In the genomic region with DNA sequence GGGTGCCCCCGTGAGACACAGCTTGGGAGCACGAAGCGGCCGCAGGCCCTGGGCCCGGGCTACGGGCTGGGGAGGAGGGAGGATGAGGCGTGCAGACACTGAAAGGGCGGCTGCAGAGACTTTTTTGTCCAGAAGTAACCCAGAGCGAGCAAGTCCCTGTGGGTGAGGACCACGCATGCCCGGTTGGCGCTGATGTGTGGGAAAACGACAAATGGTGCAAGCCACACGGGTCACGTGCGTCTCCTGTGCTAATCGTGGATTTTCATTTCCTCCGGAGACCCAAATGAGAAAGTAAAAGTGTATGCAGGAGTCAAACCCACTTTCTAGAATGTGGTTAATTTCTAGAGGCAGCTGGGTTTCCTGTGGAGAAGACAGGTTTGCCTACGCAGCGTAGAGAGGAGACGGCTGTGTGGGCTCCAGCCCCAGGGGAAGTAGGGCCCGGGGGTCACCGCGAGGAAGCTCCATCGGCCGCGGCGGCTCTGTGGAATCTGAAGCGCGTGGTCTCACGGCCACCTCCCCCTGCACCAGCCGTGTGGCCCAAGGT, we compare ENCODE assay signal across 8 cellular contexts. TPM values are rescaled to one million over a fixed set of nuclear protein-coding genes. Genes with fewer than 3 reads are reported as not detected.
A peak's percentile ranks its signal among the peaks of the same experiment; 100 is the strongest.
DNase-seq lines count a peak whose midpoint lies in the region; ATAC-seq lines count a peak whose summit lies in the region.

No MANE protein-coding gene starts in this region.

- no peak overlapping the region for H3K27ac ChIP-seq in caudate nucleus (ENCODE audit: low read depth, low read length)

- peaks cover 63% of the 10 kb centered on the region for H3K27me3 Mint-ChIP-seq in activated CD4-positive, alpha-beta memory T cell treated with anti-CD3 and anti-CD28 coated beads, Interleukin-2, amount 10 ng/mL, durations not matched to agents 7 days and 5 days
- H3K27me3 Mint-ChIP-seq in immature natural killer cell (ENCODE audit: low read depth in 3 of 3), result peaks cover 17 to 51% (median 48%) of the 10 kb centered on the region in 3 donors
- H3K27me3 Mint-ChIP-seq in stimulated activated naive CD8-positive, alpha-beta T cell treated with anti-CD3 and anti-CD28 coated beads, Interleukin-15, amount 100 ng/mL, for 72 hours, result no peaks in the 10 kb centered on the region

- H3K9me3 Mint-ChIP-seq in activated CD4-positive, alpha-beta memory T cell treated with anti-CD3 and anti-CD28 coated beads, Interleukin-2, amount 10 ng/mL, durations not matched to agents 7 days and 5 days, result no peaks in the 10 kb centered on the region
- H3K9me3 Mint-ChIP-seq in immature natural killer cell, result no peaks in the 10 kb centered on the region
- peaks cover 0 to 11% of the 10 kb centered on the region in 2 donors for H3K9me3 Mint-ChIP-seq in stimulated activated naive CD8-positive, alpha-beta T cell treated with anti-CD3 and anti-CD28 coated beads, Interleukin-15, amount 100 ng/mL, for 72 hours

- CTCF ChIA-PET in activated CD4-positive, alpha-beta memory T cell treated with anti-CD3 and anti-CD28 coated beads, Interleukin-2, amount 10 ng/mL, durations not matched to agents 7 days and 5 days (lab: Charles Lee), result no interaction called here

- H3K36me3 Mint-ChIP-seq in activated CD4-positive, alpha-beta memory T cell treated with anti-CD3 and anti-CD28 coated beads, Interleukin-2, amount 10 ng/mL, durations not matched to agents 7 days and 5 days (ENCODE audit: low read depth), result no peaks in the 10 kb centered on the region
- no peaks in the 10 kb centered on the region for H3K36me3 Mint-ChIP-seq in immature natural killer cell

- POLR2A ChIA-PET in activated CD4-positive, alpha-beta memory T cell treated with anti-CD3 and anti-CD28 coated beads, Interleukin-2, amount 10 ng/mL, durations not matched to agents 7 days and 5 days (lab: Charles Lee), result interaction anchor here (1.3 to 1.8 kb wide), 2 partner anchors 15 to 469 kb away, joined by 3 to 4 read pairs; no protein-coding TSS in a partner anchor

- peak; percentile 97 for ATAC-seq in HG03196 (IDR thresholded peaks at IDR 0.05; ENCODE audit: unreplicated experiment)
- ATAC-seq in stimulated activated naive CD8-positive, alpha-beta T cell treated with anti-CD3 and anti-CD28 coated beads, Interleukin-15, amount 100 ng/mL, for 72 hours, result peak; percentile 96

- H3K4me1 Mint-ChIP-seq in activated CD4-positive, alpha-beta memory T cell treated with anti-CD3 and anti-CD28 coated beads, Interleukin-2, amount 10 ng/mL, durations not matched to agents 7 days and 5 days, result peaks cover 14% of the 10 kb centered on the region
- peaks cover 18 to 28% of the 10 kb centered on the region in 2 donors for H3K4me1 Mint-ChIP-seq in immature natural killer cell
- peaks cover 22% of the 10 kb centered on the region for H3K4me1 Mint-ChIP-seq in stimulated activated naive CD8-positive, alpha-beta T cell treated with anti-CD3 and anti-CD28 coated beads, Interleukin-15, amount 100 ng/mL, for 72 hours

- no peak overlapping the region for H3K27ac Mint-ChIP-seq in activated CD4-positive, alpha-beta memory T cell treated with anti-CD3 and anti-CD28 coated beads, Interleukin-2, amount 10 ng/mL, durations not matched to agents 7 days and 5 days
- peak overlapping the region; percentile 68 to 82 (median 78) for H3K27ac Mint-ChIP-seq in immature natural killer cell
- H3K27ac Mint-ChIP-seq in stimulated activated naive CD8-positive, alpha-beta T cell treated with anti-CD3 and anti-CD28 coated beads, Interleukin-15, amount 100 ng/mL, for 72 hours, result peak overlapping the region; percentile 63 to 83

- peak; percentile 66 for DNase-seq in GM19240 (ENCODE audit: insufficient read length, low spot score)
- peak; percentile 56 for DNase-seq in activated CD4-positive, alpha-beta memory T cell treated with anti-CD3 and anti-CD28 coated beads, Interleukin-2, amount 10 ng/mL, durations not matched to agents 7 days and 5 days
- DNase-seq in immature natural killer cell, result peak; percentile 92 to 94 (median 92)
- DNase-seq in stimulated activated naive CD8-positive, alpha-beta T cell treated with anti-CD3 and anti-CD28 coated beads, Interleukin-15, amount 100 ng/mL, for 72 hours, result peak; percentile 72 to 89
- DNase-seq in NCI-H146 (lab: John Stamatoyannopoulos, UW), result no peak
- no peak for DNase-seq in inferior parietal cortex (ENCODE audit: extremely low spot score)
- DNase-seq in caudate nucleus (lab: John Stamatoyannopoulos, UW), result no peak

- no peak overlapping the region for H3K4me3 Mint-ChIP-seq in activated CD4-positive, alpha-beta memory T cell treated with anti-CD3 and anti-CD28 coated beads, Interleukin-2, amount 10 ng/mL, durations not matched to agents 7 days and 5 days
- peak overlapping the region; percentile 60 to 83 (median 79) for H3K4me3 Mint-ChIP-seq in immature natural killer cell
- peak overlapping the region; percentile 72 to 91 for H3K4me3 Mint-ChIP-seq in stimulated activated naive CD8-positive, alpha-beta T cell treated with anti-CD3 and anti-CD28 coated beads, Interleukin-15, amount 100 ng/mL, for 72 hours

RNA-seq across cellular contexts. Expression of gene DLL1, which starts 19.0 kb away (rescaled TPM):
- under 1 TPM in 1 of 2 experiments, not detected in 1; 0.20 TPM for total RNA-seq in activated CD4-positive, alpha-beta memory T cell treated with anti-CD3 and anti-CD28 coated beads, Interleukin-2, amount 10 ng/mL, durations not matched to agents 7 days and 5 days
- polyA plus RNA-seq in immature natural killer cell, result 1 to 10 TPM in 2 of 3 donors, under 1 TPM in 1; 0.09 to 7.0 (median 2.8) TPM

RNA-seq across cellular contexts. Expression of gene FAM120B, which starts 34.7 kb away (rescaled TPM):
- 10 to 100 TPM; 23.9 to 25.0 TPM for total RNA-seq in activated CD4-positive, alpha-beta memory T cell treated with anti-CD3 and anti-CD28 coated beads, Interleukin-2, amount 10 ng/mL, durations not matched to agents 7 days and 5 days
- 10 to 100 TPM; 17.4 to 43.1 (median 26.2) TPM for polyA plus RNA-seq in immature natural killer cell

Comparison
In these comparisons a context has a peak if more than half of its experiments do, and no peak if none do; other contexts are left out.
1. DNase-seq: peak in GM19240 (single experiment), activated CD4-positive, alpha-beta memory T cell treated with anti-CD3 and anti-CD28 coated beads, Interleukin-2, amount 10 ng/mL, durations not matched to agents 7 days and 5 days (single experiment), immature natural killer cell (3 of 3) and stimulated activated naive CD8-positive, alpha-beta T cell treated with anti-CD3 and anti-CD28 coated beads, Interleukin-15, amount 100 ng/mL, for 72 hours (2 of 2); none in NCI-H146 (single experiment), inferior parietal cortex (single experiment) and caudate nucleus (0 of 61).